Comparison of ENCODE assay signal across 1 cellular context in the genomic region with DNA sequence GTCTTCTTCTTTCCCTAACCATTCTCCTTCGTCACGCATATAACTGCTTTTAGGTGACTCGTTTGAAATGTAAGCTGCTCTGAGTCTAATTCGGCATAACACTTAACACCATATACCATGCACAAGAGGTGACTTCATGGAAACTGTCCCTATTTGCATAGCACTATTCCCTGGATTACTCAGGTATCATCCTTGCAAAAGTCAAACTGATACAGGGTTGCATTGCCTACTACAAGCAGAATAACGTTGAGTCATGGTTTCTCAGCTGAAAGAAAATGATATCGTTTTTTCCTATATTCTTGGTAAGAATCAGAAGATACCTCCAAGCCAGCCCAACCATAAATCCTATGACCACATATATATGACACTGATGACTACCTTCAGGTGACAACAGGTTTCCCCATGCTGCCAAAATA.
A peak's percentile ranks its signal among the peaks of the same experiment; 100 is the strongest.
TF ChIP-seq lines count a peak whose summit lies in the region.

No MANE protein-coding gene starts in this region.

TF ChIP-seq in GM12878, 131 proteins besides CTCF, POLR2A, EP300 and RAD21 (continued from another document):
- TF ChIP-seq, protein P1, sequence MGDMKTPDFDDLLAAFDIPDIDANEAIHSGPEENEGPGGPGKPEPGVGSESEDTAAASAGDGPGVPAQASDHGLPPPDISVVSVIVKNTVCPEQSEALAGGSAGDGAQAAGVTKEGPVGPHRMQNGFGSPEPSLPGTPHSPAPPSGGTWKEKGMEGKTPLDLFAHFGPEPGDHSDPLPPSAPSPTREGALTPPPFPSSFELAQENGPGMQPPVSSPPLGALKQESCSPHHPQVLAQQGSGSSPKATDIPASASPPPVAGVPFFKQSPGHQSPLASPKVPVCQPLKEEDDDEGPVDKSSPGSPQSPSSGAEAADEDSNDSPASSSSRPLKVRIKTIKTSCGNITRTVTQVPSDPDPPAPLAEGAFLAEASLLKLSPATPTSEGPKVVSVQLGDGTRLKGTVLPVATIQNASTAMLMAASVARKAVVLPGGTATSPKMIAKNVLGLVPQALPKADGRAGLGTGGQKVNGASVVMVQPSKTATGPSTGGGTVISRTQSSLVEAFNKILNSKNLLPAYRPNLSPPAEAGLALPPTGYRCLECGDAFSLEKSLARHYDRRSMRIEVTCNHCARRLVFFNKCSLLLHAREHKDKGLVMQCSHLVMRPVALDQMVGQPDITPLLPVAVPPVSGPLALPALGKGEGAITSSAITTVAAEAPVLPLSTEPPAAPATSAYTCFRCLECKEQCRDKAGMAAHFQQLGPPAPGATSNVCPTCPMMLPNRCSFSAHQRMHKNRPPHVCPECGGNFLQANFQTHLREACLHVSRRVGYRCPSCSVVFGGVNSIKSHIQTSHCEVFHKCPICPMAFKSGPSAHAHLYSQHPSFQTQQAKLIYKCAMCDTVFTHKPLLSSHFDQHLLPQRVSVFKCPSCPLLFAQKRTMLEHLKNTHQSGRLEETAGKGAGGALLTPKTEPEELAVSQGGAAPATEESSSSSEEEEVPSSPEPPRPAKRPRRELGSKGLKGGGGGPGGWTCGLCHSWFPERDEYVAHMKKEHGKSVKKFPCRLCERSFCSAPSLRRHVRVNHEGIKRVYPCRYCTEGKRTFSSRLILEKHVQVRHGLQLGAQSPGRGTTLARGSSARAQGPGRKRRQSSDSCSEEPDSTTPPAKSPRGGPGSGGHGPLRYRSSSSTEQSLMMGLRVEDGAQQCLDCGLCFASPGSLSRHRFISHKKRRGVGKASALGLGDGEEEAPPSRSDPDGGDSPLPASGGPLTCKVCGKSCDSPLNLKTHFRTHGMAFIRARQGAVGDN (IDR thresholded peaks at IDR 0.05), result no peak
- TF ChIP-seq NFIC (IDR thresholded peaks at IDR 0.05; ENCODE audit: low read depth, low read length), result peak; percentile 60; the same call in 1 of the 2 replicates
- TF ChIP-seq, protein P2, sequence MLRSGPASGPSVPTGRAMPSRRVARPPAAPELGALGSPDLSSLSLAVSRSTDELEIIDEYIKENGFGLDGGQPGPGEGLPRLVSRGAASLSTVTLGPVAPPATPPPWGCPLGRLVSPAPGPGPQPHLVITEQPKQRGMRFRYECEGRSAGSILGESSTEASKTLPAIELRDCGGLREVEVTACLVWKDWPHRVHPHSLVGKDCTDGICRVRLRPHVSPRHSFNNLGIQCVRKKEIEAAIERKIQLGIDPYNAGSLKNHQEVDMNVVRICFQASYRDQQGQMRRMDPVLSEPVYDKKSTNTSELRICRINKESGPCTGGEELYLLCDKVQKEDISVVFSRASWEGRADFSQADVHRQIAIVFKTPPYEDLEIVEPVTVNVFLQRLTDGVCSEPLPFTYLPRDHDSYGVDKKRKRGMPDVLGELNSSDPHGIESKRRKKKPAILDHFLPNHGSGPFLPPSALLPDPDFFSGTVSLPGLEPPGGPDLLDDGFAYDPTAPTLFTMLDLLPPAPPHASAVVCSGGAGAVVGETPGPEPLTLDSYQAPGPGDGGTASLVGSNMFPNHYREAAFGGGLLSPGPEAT (IDR thresholded peaks at IDR 0.05; ENCODE audit: low read depth), result no peak
- TF ChIP-seq JUNB (IDR thresholded peaks at IDR 0.05), result peak; percentile 58
- TF ChIP-seq BHLHE40 (IDR thresholded peaks at IDR 0.05; ENCODE audit: borderline replicate concordance in 1 of 2, low read depth in 2 of 2, low read length in 1 of 2), result no peak
- peak; percentile 58; the same call in 1 of the 2 replicates for TF ChIP-seq FOXM1 (IDR thresholded peaks at IDR 0.05; ENCODE audit: low read depth, low read length)
- TF ChIP-seq WRNIP1 (IDR thresholded peaks at IDR 0.05; ENCODE audit: borderline replicate concordance, low read depth, low read length), result no peak
- TF ChIP-seq MXI1 (IDR thresholded peaks at IDR 0.05; ENCODE audit: low read depth, low read length), result no peak
- no peak for TF ChIP-seq ZSCAN29 (IDR thresholded peaks at IDR 0.05)
- TF ChIP-seq BCL11A (IDR thresholded peaks at IDR 0.05; ENCODE audit: low read depth, low read length), result no peak
- TF ChIP-seq NFYA (IDR thresholded peaks at IDR 0.05; ENCODE audit: borderline replicate concordance, low read depth, low read length), result no peak
- peak; percentile 18; the same call in 1 of the 2 replicates for TF ChIP-seq RUNX3 (IDR thresholded peaks at IDR 0.05; ENCODE audit: low read length)
- TF ChIP-seq CREB1 (IDR thresholded peaks at IDR 0.05; ENCODE audit: low read depth), result peak; percentile 47; the same call in 1 of the 2 replicates
- TF ChIP-seq, protein P3, sequence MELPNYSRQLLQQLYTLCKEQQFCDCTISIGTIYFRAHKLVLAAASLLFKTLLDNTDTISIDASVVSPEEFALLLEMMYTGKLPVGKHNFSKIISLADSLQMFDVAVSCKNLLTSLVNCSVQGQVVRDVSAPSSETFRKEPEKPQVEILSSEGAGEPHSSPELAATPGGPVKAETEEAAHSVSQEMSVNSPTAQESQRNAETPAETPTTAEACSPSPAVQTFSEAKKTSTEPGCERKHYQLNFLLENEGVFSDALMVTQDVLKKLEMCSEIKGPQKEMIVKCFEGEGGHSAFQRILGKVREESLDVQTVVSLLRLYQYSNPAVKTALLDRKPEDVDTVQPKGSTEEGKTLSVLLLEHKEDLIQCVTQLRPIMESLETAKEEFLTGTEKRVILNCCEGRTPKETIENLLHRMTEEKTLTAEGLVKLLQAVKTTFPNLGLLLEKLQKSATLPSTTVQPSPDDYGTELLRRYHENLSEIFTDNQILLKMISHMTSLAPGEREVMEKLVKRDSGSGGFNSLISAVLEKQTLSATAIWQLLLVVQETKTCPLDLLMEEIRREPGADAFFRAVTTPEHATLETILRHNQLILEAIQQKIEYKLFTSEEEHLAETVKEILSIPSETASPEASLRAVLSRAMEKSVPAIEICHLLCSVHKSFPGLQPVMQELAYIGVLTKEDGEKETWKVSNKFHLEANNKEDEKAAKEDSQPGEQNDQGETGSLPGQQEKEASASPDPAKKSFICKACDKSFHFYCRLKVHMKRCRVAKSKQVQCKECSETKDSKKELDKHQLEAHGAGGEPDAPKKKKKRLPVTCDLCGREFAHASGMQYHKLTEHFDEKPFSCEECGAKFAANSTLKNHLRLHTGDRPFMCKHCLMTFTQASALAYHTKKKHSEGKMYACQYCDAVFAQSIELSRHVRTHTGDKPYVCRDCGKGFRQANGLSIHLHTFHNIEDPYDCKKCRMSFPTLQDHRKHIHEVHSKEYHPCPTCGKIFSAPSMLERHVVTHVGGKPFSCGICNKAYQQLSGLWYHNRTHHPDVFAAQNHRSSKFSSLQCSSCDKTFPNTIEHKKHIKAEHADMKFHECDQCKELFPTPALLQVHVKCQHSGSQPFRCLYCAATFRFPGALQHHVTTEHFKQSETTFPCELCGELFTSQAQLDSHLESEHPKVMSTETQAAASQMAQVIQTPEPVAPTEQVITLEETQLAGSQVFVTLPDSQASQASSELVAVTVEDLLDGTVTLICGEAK (IDR thresholded peaks at IDR 0.05; ENCODE audit: borderline replicate concordance), result no peak
- TF ChIP-seq, protein P4, sequence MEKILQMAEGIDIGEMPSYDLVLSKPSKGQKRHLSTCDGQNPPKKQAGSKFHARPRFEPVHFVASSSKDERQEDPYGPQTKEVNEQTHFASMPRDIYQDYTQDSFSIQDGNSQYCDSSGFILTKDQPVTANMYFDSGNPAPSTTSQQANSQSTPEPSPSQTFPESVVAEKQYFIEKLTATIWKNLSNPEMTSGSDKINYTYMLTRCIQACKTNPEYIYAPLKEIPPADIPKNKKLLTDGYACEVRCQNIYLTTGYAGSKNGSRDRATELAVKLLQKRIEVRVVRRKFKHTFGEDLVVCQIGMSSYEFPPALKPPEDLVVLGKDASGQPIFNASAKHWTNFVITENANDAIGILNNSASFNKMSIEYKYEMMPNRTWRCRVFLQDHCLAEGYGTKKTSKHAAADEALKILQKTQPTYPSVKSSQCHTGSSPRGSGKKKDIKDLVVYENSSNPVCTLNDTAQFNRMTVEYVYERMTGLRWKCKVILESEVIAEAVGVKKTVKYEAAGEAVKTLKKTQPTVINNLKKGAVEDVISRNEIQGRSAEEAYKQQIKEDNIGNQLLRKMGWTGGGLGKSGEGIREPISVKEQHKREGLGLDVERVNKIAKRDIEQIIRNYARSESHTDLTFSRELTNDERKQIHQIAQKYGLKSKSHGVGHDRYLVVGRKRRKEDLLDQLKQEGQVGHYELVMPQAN (conservative IDR thresholded peaks at IDR 0.05), result no peak
- TF ChIP-seq FOXK2 (IDR thresholded peaks at IDR 0.05), result no peak
- TF ChIP-seq, protein P5, sequence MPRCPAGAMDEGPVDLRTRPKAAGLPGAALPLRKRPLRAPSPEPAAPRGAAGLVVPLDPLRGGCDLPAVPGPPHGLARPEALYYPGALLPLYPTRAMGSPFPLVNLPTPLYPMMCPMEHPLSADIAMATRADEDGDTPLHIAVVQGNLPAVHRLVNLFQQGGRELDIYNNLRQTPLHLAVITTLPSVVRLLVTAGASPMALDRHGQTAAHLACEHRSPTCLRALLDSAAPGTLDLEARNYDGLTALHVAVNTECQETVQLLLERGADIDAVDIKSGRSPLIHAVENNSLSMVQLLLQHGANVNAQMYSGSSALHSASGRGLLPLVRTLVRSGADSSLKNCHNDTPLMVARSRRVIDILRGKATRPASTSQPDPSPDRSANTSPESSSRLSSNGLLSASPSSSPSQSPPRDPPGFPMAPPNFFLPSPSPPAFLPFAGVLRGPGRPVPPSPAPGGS (IDR thresholded peaks at IDR 0.05; ENCODE audit: borderline replicate concordance, insufficient read depth, low read depth, low read length, poor library complexity, severe bottlenecking), result peak; percentile 32
- TF ChIP-seq EED (IDR thresholded peaks at IDR 0.05; ENCODE audit: low read depth), result peak; percentile 24; the same call in 1 of the 2 replicates
- TF ChIP-seq POLR2AphosphoS2 (IDR thresholded peaks at IDR 0.05; ENCODE audit: low read depth, low read length), result no peak
- TF ChIP-seq SREBF1 (IDR thresholded peaks at IDR 0.05; ENCODE audit: low read length), result no peak
- peak; percentile 54; the same call in 1 of the 2 replicates for TF ChIP-seq CREM (IDR thresholded peaks at IDR 0.05; ENCODE audit: low read depth)
- no peak for TF ChIP-seq SREBF2 (IDR thresholded peaks at IDR 0.05; ENCODE audit: low read length)
- TF ChIP-seq ZZZ3 (IDR thresholded peaks at IDR 0.05; ENCODE audit: control insufficient read depth, insufficient read length, low read depth), result no peak
- TF ChIP-seq LARP7 (IDR thresholded peaks at IDR 0.05), result no peak
